Comparison of ENCODE assay signal across 25 cellular contexts in the genomic region with DNA sequence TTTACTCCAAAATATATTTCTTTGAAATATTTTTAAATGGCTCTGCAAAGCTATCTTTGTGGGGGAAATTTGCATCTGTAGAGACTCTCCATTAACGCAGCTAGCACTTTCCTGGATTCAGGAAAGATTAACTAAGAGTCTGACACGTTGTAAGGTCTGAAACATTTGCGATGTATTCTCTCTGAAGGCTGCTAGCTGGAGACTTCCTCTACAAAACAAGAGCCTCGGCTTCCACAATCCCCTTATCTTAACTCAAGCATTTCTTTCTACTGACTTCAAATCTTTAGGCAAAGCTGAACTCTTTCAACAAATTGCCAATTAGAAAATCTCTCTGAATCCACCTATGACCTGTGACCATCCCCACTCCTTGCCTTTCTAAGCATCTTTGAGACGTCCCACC.
"Had no signal": no experiment of that assay in that cellular context is flagged by ENCODE, and none has a peak within 500 bp of the region (broad histone marks: within the 10 kb centered on the region; RNA-seq: fewer than 3 reads in every experiment).

No MANE protein-coding gene starts in this region.

- H3K27ac ChIP-seq: RWPE1 had no signal

- H3K36me3 ChIP-seq: MG63 had no signal

- H3K9me3 ChIP-seq: MG63 had no signal

- DNase-seq: IMR-90; Karpas-422; KG1; MG63; NCI-H1092; NCI-H1105 treated with DMSO at 0.1 percent for 48 hours; NCI-H1417 treated with DMSO at 0.1 percent for 48 hours; NCI-H146; NCI-H1694 treated with DMSO at 0.1 percent for 48 hours; NCI-H1930; NCI-H2081; NCI-H2107; NCI-H226; NCI-H446; NCI-H510A; NCI-H524 treated with DMSO at 0.1 percent for 48 hours; NCI-H69; NCI-H774; NK-92 treated with Interleukin-12 subunit alpha and Interleukin-12 subunit beta, amount 100 ng/mL, for 24 hours; PC-3; SHP77 had no signal

- H3K27me3 ChIP-seq: MG63 had no signal

- H3K4me3 ChIP-seq: MG63 had no signal

- ATAC-seq: HepG2, Panc1, PC-3, SK-N-SH treated with all-trans-retinoic acid at 6 μM for 48 hours had no signal
